8 cellular contexts compared by ENCODE assay signal in genomic region chr5:10631597-10631996, GRCh38.
DNase-seq lines count a peak whose midpoint lies in the region; ATAC-seq and TF ChIP-seq lines count a peak whose summit lies in the region.

No MANE protein-coding gene starts in this region.

- intact Hi-C loops in body of pancreas (cut with DNase I): no loop called here
- intact Hi-C loops in left ventricle myocardium superior (cut with micrococcal nuclease): no loop called here
- intact Hi-C loops in dorsolateral prefrontal cortex (cut with DNase I): no loop called here

- peak overlapping the region; percentile 12 to 88 (median 73); a peak in 21 of 22 replicates for H3K27ac ChIP-seq in BLaER1 treated with 17β-estradiol and CSF1 and Interleukin-3, amounts not matched to agents 10 nM and 100 nM
- H3K27ac ChIP-seq in body of pancreas: no peak overlapping the region
- no peak overlapping the region for H3K27ac ChIP-seq in dorsolateral prefrontal cortex

- peaks cover 0 to 69% (median 9%) of the 10 kb centered on the region in 11 experiments; a peak in 9 of 22 replicates for H4K20me1 ChIP-seq in BLaER1 treated with 17β-estradiol and CSF1 and Interleukin-3, amounts not matched to agents 10 nM and 100 nM

- H3K4me1 ChIP-seq in BLaER1 treated with 17β-estradiol and CSF1 and Interleukin-3, amounts not matched to agents 10 nM and 100 nM: peaks cover 70 to 97% (median 96%) of the 10 kb centered on the region in 10 experiments
- peaks cover 12% of the 10 kb centered on the region for H3K4me1 ChIP-seq in body of pancreas

- H3K4me1 Mint-ChIP-seq in activated CD4-positive, alpha-beta memory T cell treated with anti-CD3 and anti-CD28 coated beads, Interleukin-2, amount 10 ng/mL, durations not matched to agents 7 days and 5 days: peaks cover 88% of the 10 kb centered on the region

- CTCF ChIA-PET in activated CD4-positive, alpha-beta memory T cell treated with anti-CD3 and anti-CD28 coated beads, Interleukin-2, amount 10 ng/mL, durations not matched to agents 7 days and 5 days (lab: Charles Lee): interaction anchor here (1.0 to 2.3 kb wide), 2 partner anchors 12 to 179 kb away, joined by 3 to 8 read pairs; no protein-coding TSS in a partner anchor

- TF ChIP-seq POLR2A in body of pancreas (IDR thresholded peaks at IDR 0.05): no peak

- H3K9me3 Mint-ChIP-seq in activated CD4-positive, alpha-beta memory T cell treated with anti-CD3 and anti-CD28 coated beads, Interleukin-2, amount 10 ng/mL, durations not matched to agents 7 days and 5 days: no peaks in the 10 kb centered on the region

- POLR2A ChIA-PET in activated CD4-positive, alpha-beta memory T cell treated with anti-CD3 and anti-CD28 coated beads, Interleukin-2, amount 10 ng/mL, durations not matched to agents 7 days and 5 days (lab: Charles Lee): interaction anchor here (1.1 to 3.4 kb wide), 4 partner anchors 129 to 382 kb away, joined by 3 to 12 read pairs (median 6); partner anchors contain the start of genes ATPSCKMT, CCT5, DAP and MARCHF6

- H3K9ac ChIP-seq in BLaER1 treated with 17β-estradiol and CSF1 and Interleukin-3, amounts not matched to agents 10 nM and 100 nM: peak overlapping the region; percentile 31 to 75 (median 59); a peak in 20 of 22 replicates

- TF ChIP-seq CTCF in body of pancreas (IDR thresholded peaks at IDR 0.05) (no peak), dorsolateral prefrontal cortex (IDR thresholded peaks at IDR 0.05 in 54 of 56, conservative IDR thresholded peaks at IDR 0.05 in 2 of 56; ENCODE audit: low read depth in 1 of 56, partially characterized antibody in 56 of 56) (no peak)

- H3K36me3 ChIP-seq in BLaER1 treated with 17β-estradiol and CSF1 and Interleukin-3, amounts not matched to agents 10 nM and 100 nM: peaks cover 0 to 17% (median 0%) of the 10 kb centered on the region in 11 experiments; a peak in 7 of 22 replicates
- H3K36me3 ChIP-seq in body of pancreas (replicated peaks in 1 of 2; ENCODE audit: insufficient read depth in 1 of 2, low read depth in 2 of 2): no peaks in the 10 kb centered on the region

- peaks cover 11% of the 10 kb centered on the region for H3K36me3 Mint-ChIP-seq in activated CD4-positive, alpha-beta memory T cell treated with anti-CD3 and anti-CD28 coated beads, Interleukin-2, amount 10 ng/mL, durations not matched to agents 7 days and 5 days (ENCODE audit: low read depth)

- H3K4me3 Mint-ChIP-seq in activated CD4-positive, alpha-beta memory T cell treated with anti-CD3 and anti-CD28 coated beads, Interleukin-2, amount 10 ng/mL, durations not matched to agents 7 days and 5 days: peak overlapping the region; percentile 66

- peak overlapping the region; percentile 97 for H3K27ac Mint-ChIP-seq in activated CD4-positive, alpha-beta memory T cell treated with anti-CD3 and anti-CD28 coated beads, Interleukin-2, amount 10 ng/mL, durations not matched to agents 7 days and 5 days

- WGBS in body of pancreas, 2 donors: 83 to 92% methylated on average over 15 of the region's 15 CpGs

- no peaks in the 10 kb centered on the region for H3K9me3 ChIP-seq in BLaER1 treated with 17β-estradiol and CSF1 and Interleukin-3, amounts not matched to agents 10 nM and 100 nM (replicated peaks in 1 of 11)
- H3K9me3 ChIP-seq in body of pancreas: no peaks in the 10 kb centered on the region

- H3K27me3 ChIP-seq in BLaER1 treated with 17β-estradiol and CSF1 and Interleukin-3, amounts not matched to agents 10 nM and 100 nM: no peaks in the 10 kb centered on the region
- H3K27me3 ChIP-seq in body of pancreas (no peaks in the 10 kb centered on the region), dorsolateral prefrontal cortex (no peaks in the 10 kb centered on the region)

- peak overlapping the region; percentile 74 to 94 (median 90) for H3K4me2 ChIP-seq in BLaER1 treated with 17β-estradiol and CSF1 and Interleukin-3, amounts not matched to agents 10 nM and 100 nM

- no peaks in the 10 kb centered on the region for H3K27me3 Mint-ChIP-seq in activated CD4-positive, alpha-beta memory T cell treated with anti-CD3 and anti-CD28 coated beads, Interleukin-2, amount 10 ng/mL, durations not matched to agents 7 days and 5 days

- peak; percentile 2 for ATAC-seq in GM19043 (IDR thresholded peaks at IDR 0.05; ENCODE audit: low read depth, unreplicated experiment)
- peak; percentile 0 for ATAC-seq in HG03039 (IDR thresholded peaks at IDR 0.05; ENCODE audit: unreplicated experiment)
- ATAC-seq in body of pancreas: no peak
- no peak for ATAC-seq in left ventricle myocardium superior

- H3K4me3 ChIP-seq in BLaER1 treated with 17β-estradiol and CSF1 and Interleukin-3, amounts not matched to agents 10 nM and 100 nM: peak overlapping the region; percentile 6 to 62 (median 41); a peak in 17 of 20 replicates
- H3K4me3 ChIP-seq in body of pancreas: no peak overlapping the region
- H3K4me3 ChIP-seq in dorsolateral prefrontal cortex: peak overlapping the region in 3 of 59 donors; percentile 5 to 17 (median 12)

- DNase-seq in activated CD4-positive, alpha-beta memory T cell treated with anti-CD3 and anti-CD28 coated beads, Interleukin-2, amount 10 ng/mL, durations not matched to agents 7 days and 5 days: no peak
- DNase-seq in NCI-H345 (lab: John Stamatoyannopoulos, UW): no peak
- DNase-seq in body of pancreas: no peak
- DNase-seq in left ventricle myocardium superior: no peak
- DNase-seq in dorsolateral prefrontal cortex: no peak

Comparison
In these comparisons a context has a peak if more than half of its experiments do, and no peak if none do; other contexts are left out.
1. H3K27ac ChIP-seq: peak in BLaER1 treated with 17β-estradiol and CSF1 and Interleukin-3, amounts not matched to agents 10 nM and 100 nM (11 of 11); none in body of pancreas (0 of 4) and dorsolateral prefrontal cortex (0 of 59).
2. H3K4me3 ChIP-seq: peak in BLaER1 treated with 17β-estradiol and CSF1 and Interleukin-3, amounts not matched to agents 10 nM and 100 nM (10 of 10); none in body of pancreas (0 of 2).
3. ATAC-seq: peak in GM19043 (single experiment) and HG03039 (single experiment); none in body of pancreas (single experiment) and left ventricle myocardium superior (single experiment).